ENCODE assay signal across 9 cellular contexts in genomic region chr9:88748566-88749238, GRCh38.
DNase-seq lines count a peak whose midpoint lies in the region; ATAC-seq and TF ChIP-seq lines count a peak whose summit lies in the region.
"Had no signal": no experiment of that assay in that cellular context is flagged by ENCODE, and none has a peak within 500 bp of the region (broad histone marks: within the 10 kb centered on the region; RNA-seq: fewer than 3 reads in every experiment).

No MANE protein-coding gene starts in this region.

- intact Hi-C loops in Right ventricle myocardium inferior (cut with DNase I) (loop anchor here (2.0 kb wide), 1 partner anchor 26 kb away; no protein-coding TSS in a partner anchor), cardiac septum (cut with DNase I) (loop anchor here (5.0 kb wide), 1 partner anchor 244 kb away; the partner anchor contains the start of gene S1PR3)

- H3K4me1 ChIP-seq in osteoblast (ENCODE audit: insufficient read depth, low read length): peaks cover 39% of the 10 kb centered on the region

- H3K27me3 ChIP-seq in osteoblast (ENCODE audit: insufficient read depth, low read length): no peaks in the 10 kb centered on the region

- H3K79me2 ChIP-seq in osteoblast (ENCODE audit: insufficient read depth, low read length): no peaks in the 10 kb centered on the region

- DNase-seq in Right ventricle myocardium inferior (ENCODE audit: missing footprints) (peak; percentile 80), cardiac septum (ENCODE audit: low spot score) (no peak), foreskin fibroblast (peak; percentile 79 to 85), osteoblast (ENCODE audit: insufficient read length, low spot score, missing footprints) (peak; percentile 85), NCI-H526 treated with DMSO at 0.1 percent for 48 hours (lab: John Stamatoyannopoulos, UW) (no peak)
- DNase-seq in stimulated activated CD4-positive, alpha-beta T cell treated with anti-CD3 and anti-CD28 coated beads, Interleukin-1b, Interleukin-23, amount 100 ng/mL, for 48 hours: no peak
- DNase-seq in activated CD8-positive, alpha-beta memory T cell treated with anti-CD3 and anti-CD28 coated beads, Interleukin-2, amount 50 U/mL, for 4 hours: no peak
- DNase-seq: NCI-H1694 treated with DMSO at 0.1 percent for 48 hours had no signal

- H3K36me3 ChIP-seq in osteoblast (ENCODE audit: insufficient read depth, low read length): no peaks in the 10 kb centered on the region

- no peaks in the 10 kb centered on the region for H4K20me1 ChIP-seq in osteoblast (ENCODE audit: insufficient read depth, low read length)

- ATAC-seq in Right ventricle myocardium inferior (peak; percentile 80), HG03045 (IDR thresholded peaks at IDR 0.05; ENCODE audit: unreplicated experiment) (no peak)

- peak overlapping the region; percentile 7 for H3K4me2 ChIP-seq in osteoblast (ENCODE audit: insufficient read depth, low read length)

- H3K4me3 ChIP-seq in foreskin fibroblast (ENCODE audit: low read depth in 1 of 2, low read length in 2 of 2) (no peak overlapping the region), osteoblast (ENCODE audit: insufficient read depth, low read length) (no peak overlapping the region)

- peak overlapping the region; percentile 4 for H2AFZ ChIP-seq in osteoblast (ENCODE audit: low read length)

- H3K9me3 ChIP-seq in osteoblast (ENCODE audit: low read depth, low read length): no peaks in the 10 kb centered on the region

- no peak for TF ChIP-seq CTCF in foreskin fibroblast (IDR thresholded peaks at IDR 0.05; ENCODE audit: low read depth, low read length)
- no peak for TF ChIP-seq CTCF in osteoblast (IDR thresholded peaks at IDR 0.05; ENCODE audit: extremely low read depth, low read depth, low read length)

- H3K27ac ChIP-seq in osteoblast (ENCODE audit: low read depth, low read length): peak overlapping the region; percentile 77

Comparison
In these comparisons a context has a peak if more than half of its experiments do, and no peak if none do; other contexts are left out.
1. DNase-seq: peak in Right ventricle myocardium inferior (single experiment), foreskin fibroblast (2 of 2) and osteoblast (single experiment); none in cardiac septum (single experiment), NCI-H526 treated with DMSO at 0.1 percent for 48 hours (single experiment), stimulated activated CD4-positive, alpha-beta T cell treated with anti-CD3 and anti-CD28 coated beads, Interleukin-1b, Interleukin-23, amount 100 ng/mL, for 48 hours (single experiment) and activated CD8-positive, alpha-beta memory T cell treated with anti-CD3 and anti-CD28 coated beads, Interleukin-2, amount 50 U/mL, for 4 hours (single experiment).